1 cellular context compared by ENCODE assay signal in genomic region chr10:98055875-98056516, GRCh38.
TF ChIP-seq lines count a peak whose summit lies in the region.

No MANE protein-coding gene starts in this region.

TF ChIP-seq in GM23338, 12 proteins besides CTCF, POLR2A, EP300 and RAD21 (continued from another document):
- no peak for TF ChIP-seq ZNF462 (CRISPR knock-in tag; IDR thresholded peaks at IDR 0.05)
- TF ChIP-seq NANOG (IDR thresholded peaks at IDR 0.05; ENCODE audit: borderline replicate concordance) = no peak
TF ChIP-seq in GM23338: peak in this region for 1.
